In genomic region chr12:126507231-126507630, GRCh38 we compare ENCODE assay signal across 19 cellular contexts.
"Had no signal": no experiment of that assay in that cellular context is flagged by ENCODE, and none has a peak within 500 bp of the region (broad histone marks: within the 10 kb centered on the region; RNA-seq: fewer than 3 reads in every experiment).

No MANE protein-coding gene starts in this region.

- H3K27me3 Mint-ChIP-seq: effector memory CD8-positive, alpha-beta T cell; memory B cell; natural killer cell treated with Interleukin-12 subunit alpha and Interleukin-12 subunit beta and Interleukin-15 and Interleukin-18, amount 100 ng/mL, for 72 hours; stimulated activated naive CD8-positive, alpha-beta T cell treated with anti-CD3 and anti-CD28 coated beads, Interleukin-15, Interleukin-2, amounts not matched to agents 100 ng/mL and 50 ng/mL, for 24 hours had no signal

- DNase-seq: effector memory CD8-positive, alpha-beta T cell; foreskin keratinocyte; kidney; left cardiac atrium; left ventricle myocardium inferior; lower lobe of right lung; nucleus accumbens; ovary; right cardiac atrium; small intestine; stimulated activated CD4-positive, alpha-beta T cell treated with anti-CD3 and anti-CD28 coated beads, Interleukin-12 subunit alpha, Interleukin-12 subunit beta, amount 100 ng/mL, for 4 hours; tibial artery; upper lobe of right lung had no signal

- H3K27ac Mint-ChIP-seq: memory B cell; mesothelial cell of epicardium; natural killer cell treated with Interleukin-12 subunit alpha and Interleukin-12 subunit beta and Interleukin-15 and Interleukin-18, amount 100 ng/mL, for 72 hours; neural progenitor cell; stimulated activated effector memory CD8-positive, alpha-beta T cell treated with anti-CD3 and anti-CD28 coated beads, Interleukin-12 subunit alpha, Interleukin-12 subunit beta, amount 100 ng/mL, for 72 hours; stimulated activated naive CD8-positive, alpha-beta T cell treated with anti-CD3 and anti-CD28 coated beads, Interleukin-15, Interleukin-2, amounts not matched to agents 100 ng/mL and 50 ng/mL, for 24 hours had no signal

- ATAC-seq: effector memory CD8-positive, alpha-beta T cell; foreskin keratinocyte; left cardiac atrium; lower lobe of right lung; natural killer cell treated with Interleukin-12 subunit alpha and Interleukin-12 subunit beta and Interleukin-15 and Interleukin-18, amount 100 ng/mL, for 72 hours; right cardiac atrium; stimulated activated effector memory CD8-positive, alpha-beta T cell treated with anti-CD3 and anti-CD28 coated beads, Interleukin-12 subunit alpha, Interleukin-12 subunit beta, amount 100 ng/mL, for 72 hours; upper lobe of right lung had no signal

- H3K4me3 Mint-ChIP-seq: effector memory CD8-positive, alpha-beta T cell; memory B cell; mesothelial cell of epicardium; natural killer cell treated with Interleukin-12 subunit alpha and Interleukin-12 subunit beta and Interleukin-15 and Interleukin-18, amount 100 ng/mL, for 72 hours; neural progenitor cell; stimulated activated effector memory CD8-positive, alpha-beta T cell treated with anti-CD3 and anti-CD28 coated beads, Interleukin-12 subunit alpha, Interleukin-12 subunit beta, amount 100 ng/mL, for 72 hours; stimulated activated naive CD8-positive, alpha-beta T cell treated with anti-CD3 and anti-CD28 coated beads, Interleukin-15, Interleukin-2, amounts not matched to agents 100 ng/mL and 50 ng/mL, for 24 hours had no signal

- H3K36me3 Mint-ChIP-seq: memory B cell; mesothelial cell of epicardium; neural progenitor cell; stimulated activated effector memory CD8-positive, alpha-beta T cell treated with anti-CD3 and anti-CD28 coated beads, Interleukin-12 subunit alpha, Interleukin-12 subunit beta, amount 100 ng/mL, for 72 hours had no signal

- H3K4me1 Mint-ChIP-seq: memory B cell; mesothelial cell of epicardium; stimulated activated effector memory CD8-positive, alpha-beta T cell treated with anti-CD3 and anti-CD28 coated beads, Interleukin-12 subunit alpha, Interleukin-12 subunit beta, amount 100 ng/mL, for 72 hours had no signal
